ENCODE assay signal across 23 cellular contexts in the genomic region with DNA sequence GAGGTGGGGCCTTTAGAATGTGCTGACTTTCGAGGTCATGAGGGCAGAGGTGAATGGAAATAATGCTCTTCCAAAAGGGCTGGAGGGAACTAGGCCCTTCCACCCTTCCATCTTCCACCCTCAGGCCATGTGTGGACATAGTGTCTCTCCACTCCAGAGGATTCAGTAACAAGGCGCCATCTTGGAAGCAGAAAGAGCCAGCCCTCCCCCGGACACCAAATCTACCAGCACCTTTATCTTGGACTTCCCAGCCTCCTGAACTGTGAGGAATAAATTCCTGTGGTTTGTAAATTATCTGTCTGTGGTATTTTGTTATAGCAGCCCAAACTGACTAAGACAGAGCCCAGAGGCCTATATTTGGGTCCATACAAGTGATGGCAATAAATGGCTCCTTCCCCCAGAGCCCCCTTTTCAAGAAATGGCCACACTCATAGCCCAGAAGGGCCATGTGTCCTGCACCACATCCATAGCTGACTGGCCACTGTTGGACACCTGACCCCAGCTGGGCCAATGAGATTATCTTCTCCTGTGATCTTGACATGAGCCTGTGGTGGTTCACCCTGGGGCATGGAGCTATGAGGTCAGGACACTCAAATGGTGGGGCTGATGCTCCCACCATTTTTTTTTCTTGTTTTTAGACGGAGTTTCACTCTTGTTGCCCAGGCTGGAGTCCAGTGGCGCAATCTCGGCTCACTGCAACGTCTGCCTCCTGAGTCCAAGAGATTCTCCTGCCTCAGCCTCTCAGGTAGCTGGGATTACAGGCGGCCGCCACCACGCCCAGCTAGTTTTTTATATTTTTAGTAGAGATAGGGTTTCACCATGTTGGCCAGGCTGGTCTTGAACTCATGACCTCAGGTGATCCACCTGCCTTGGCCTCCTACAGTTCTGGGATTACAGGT.
"Had no signal": no experiment of that assay in that cellular context is flagged by ENCODE, and none has a peak within 500 bp of the region (broad histone marks: within the 10 kb centered on the region; RNA-seq: fewer than 3 reads in every experiment).

No MANE protein-coding gene starts in this region.

- H3K27me3 ChIP-seq: left lung, neural progenitor cell, ovary, right atrium auricular region, right lobe of liver, tibial nerve, upper lobe of left lung, vagina had no signal

- H3K9me3 ChIP-seq: left lung, lower lobe of right lung, ovary, right atrium auricular region, right lobe of liver, tibial nerve, upper lobe of left lung, vagina had no signal

- H3K36me3 ChIP-seq: left lung, lower lobe of right lung, neural progenitor cell, ovary, right atrium auricular region, right lobe of liver, tibial nerve, upper lobe of left lung, vagina had no signal

- H3K4me2 ChIP-seq: neural progenitor cell had no signal

- DNase-seq: hippocampal formation; left colon; left lung; lower lobe of right lung; mesendoderm; naive B cell; natural killer cell; nephron progenitor cell; ovary; right lobe of liver; stimulated activated CD4-positive, alpha-beta T cell treated with anti-CD3 and anti-CD28 coated beads, Interleukin-12 subunit alpha, Interleukin-12 subunit beta, amount 100 ng/mL, for 4 hours; stimulated activated CD4-positive, alpha-beta T cell treated with anti-CD3 and anti-CD28 coated beads, Interleukin-15, amount 100 ng/mL, for 24 hours; stimulated activated CD4-positive, alpha-beta T cell treated with anti-CD3 and anti-CD28 coated beads, Interleukin-2, amount 100 ng/mL, for 24 hours; stimulated activated CD4-positive, alpha-beta T cell treated with anti-CD3 and anti-CD28 coated beads, Interleukin-4, amount 100 ng/mL, for 1 hour; stimulated activated naive CD4-positive, alpha-beta T cell; substantia nigra had no signal

- H3K27ac ChIP-seq: left lung, lower lobe of right lung, neural progenitor cell, ovary, right atrium auricular region, right lobe of liver, skin epidermis, tibial nerve, upper lobe of left lung, vagina had no signal

- H3K4me1 ChIP-seq: left lung, lower lobe of right lung, right atrium auricular region, right lobe of liver, tibial nerve, upper lobe of left lung, vagina had no signal

- H2AFZ ChIP-seq: neural progenitor cell had no signal

- H3K4me3 ChIP-seq: left lung, lower lobe of right lung, neural progenitor cell, ovary, right atrium auricular region, right lobe of liver, skin epidermis, tibial nerve, upper lobe of left lung, vagina had no signal

- H3K9ac ChIP-seq: neural progenitor cell had no signal

- FAIRE-seq: keratinocyte had no signal
